Comparison of ENCODE assay signal across 19 cellular contexts in the genomic region with DNA sequence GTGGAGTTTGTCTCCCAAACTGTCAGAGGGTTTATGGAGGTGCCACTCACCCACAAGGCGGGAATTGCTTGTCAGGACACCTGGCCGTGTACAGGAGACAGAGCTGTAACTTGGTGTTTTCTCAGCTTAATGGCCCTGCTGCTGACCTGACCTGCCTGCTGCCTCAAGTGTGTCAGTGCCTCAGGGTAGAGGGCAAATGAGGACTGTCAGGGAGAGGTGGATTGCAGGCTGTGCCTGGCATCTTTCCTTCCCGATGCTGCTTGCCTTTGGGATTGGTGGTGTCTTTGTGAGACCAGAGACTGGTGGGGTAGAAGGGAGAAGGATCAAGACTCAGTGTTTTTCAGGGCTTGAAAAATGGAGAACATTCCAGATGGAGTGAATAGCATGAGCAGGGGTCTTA. TPM values are rescaled to one million over a fixed set of nuclear protein-coding genes. Genes with fewer than 3 reads are reported as not detected.
DNase-seq lines count a peak whose midpoint lies in the region; ATAC-seq, FAIRE-seq and TF ChIP-seq lines count a peak whose summit lies in the region.
"Had no signal": no experiment of that assay in that cellular context is flagged by ENCODE, and none has a peak within 500 bp of the region (broad histone marks: within the 10 kb centered on the region; RNA-seq: fewer than 3 reads in every experiment).

No MANE protein-coding gene starts in this region.

- no peaks in the 10 kb centered on the region for H4K20me1 ChIP-seq in osteoblast (ENCODE audit: insufficient read depth, low read length)

- TF ChIP-seq CTCF in left ventricle myocardium inferior (IDR thresholded peaks at IDR 0.05; ENCODE audit: borderline replicate concordance) = no peak
- TF ChIP-seq CTCF in heart left ventricle (IDR thresholded peaks at IDR 0.05) = no peak
- TF ChIP-seq CTCF in chondrocyte (IDR thresholded peaks at IDR 0.05) = no peak
- no peak for TF ChIP-seq CTCF in osteoblast (IDR thresholded peaks at IDR 0.05; ENCODE audit: extremely low read depth, low read depth, low read length)

- H3K27me3 Mint-ChIP-seq in chondrocyte (ENCODE audit: low read depth) = no peaks in the 10 kb centered on the region
- H3K27me3 Mint-ChIP-seq: activated CD4-positive, alpha-beta memory T cell treated with anti-CD3 and anti-CD28 coated beads, Interleukin-2, amount 10 ng/mL, durations not matched to agents 7 days and 5 days; stimulated activated naive CD8-positive, alpha-beta T cell treated with anti-CD3 and anti-CD28 coated beads, Interleukin-15, Interleukin-2, amounts not matched to agents 100 ng/mL and 50 ng/mL, for 24 hours had no signal

- peaks cover 22% of the 10 kb centered on the region for H3K36me3 Mint-ChIP-seq in chondrocyte (ENCODE audit: low read depth)

- H3K27me3 ChIP-seq in left ventricle myocardium inferior (ENCODE audit: low read depth) (no peaks in the 10 kb centered on the region), heart left ventricle (no peaks in the 10 kb centered on the region), osteoblast (ENCODE audit: insufficient read depth, low read length) (no peaks in the 10 kb centered on the region)
- H3K27me3 ChIP-seq: adrenal gland, foreskin keratinocyte, neural progenitor cell had no signal

- H3K4me3 ChIP-seq in left ventricle myocardium inferior (no peak overlapping the region), heart left ventricle (no peak overlapping the region), osteoblast (ENCODE audit: insufficient read depth, low read length) (no peak overlapping the region)
- H3K4me3 ChIP-seq: adrenal gland, neural progenitor cell had no signal

- DNase-seq in left ventricle myocardium inferior = no peak
- DNase-seq in heart left ventricle = no peak
- DNase-seq in chondrocyte (ENCODE audit: low spot score) = no peak
- DNase-seq in osteoblast (ENCODE audit: insufficient read length, low spot score, missing footprints) = no peak
- DNase-seq in urothelium cell line (ENCODE audit: low spot score) = no peak
- DNase-seq in ecto neural progenitor cell (ENCODE audit: low spot score) = no peak
- DNase-seq: activated CD4-positive, alpha-beta memory T cell treated with anti-CD3 and anti-CD28 coated beads, Interleukin-2, amount 10 ng/mL, durations not matched to agents 7 days and 5 days; adrenal gland; foreskin keratinocyte; IMR-90; left cardiac atrium had no signal

- peaks cover 98% of the 10 kb centered on the region for H3K36me3 ChIP-seq in left ventricle myocardium inferior
- peaks cover 0 to 100% (median 95%) of the 10 kb centered on the region in 9 donors for H3K36me3 ChIP-seq in heart left ventricle
- H3K36me3 ChIP-seq in osteoblast (ENCODE audit: insufficient read depth, low read length) = peaks cover 78% of the 10 kb centered on the region
- H3K36me3 ChIP-seq: neural progenitor cell had no signal

- H3K4me3 Mint-ChIP-seq in chondrocyte (ENCODE audit: unreplicated experiment) = no peak overlapping the region
- H3K4me3 Mint-ChIP-seq: activated CD4-positive, alpha-beta memory T cell treated with anti-CD3 and anti-CD28 coated beads, Interleukin-2, amount 10 ng/mL, durations not matched to agents 7 days and 5 days; activated T-helper 1 cell treated with anti-CD3 and anti-CD28 coated beads, Interleukin-12 subunit alpha, Interleukin-12 subunit beta, Interleukin-2, Interleukin-4 antibody, amounts not matched to agents 30 ng/mL and 10 ng/mL and 1 ng/mL, durations not matched to agents 14 hours and 24 hours and 36 hours; mesothelial cell of epicardium; neural progenitor cell; stimulated activated naive CD8-positive, alpha-beta T cell treated with anti-CD3 and anti-CD28 coated beads, Interleukin-15, Interleukin-2, amounts not matched to agents 100 ng/mL and 50 ng/mL, for 24 hours had no signal

- H3K9me3 ChIP-seq in left ventricle myocardium inferior (replicated peaks) = no peaks in the 10 kb centered on the region
- no peaks in the 10 kb centered on the region for H3K9me3 ChIP-seq in heart left ventricle
- H3K9me3 ChIP-seq in osteoblast (ENCODE audit: low read depth, low read length) = no peaks in the 10 kb centered on the region
- H3K9me3 ChIP-seq: adrenal gland had no signal

- TF ChIP-seq POLR2A in heart left ventricle (IDR thresholded peaks at IDR 0.05) = no peak

- no peaks in the 10 kb centered on the region for H3K9me3 Mint-ChIP-seq in chondrocyte (ENCODE audit: low read depth)
- H3K9me3 Mint-ChIP-seq: activated CD4-positive, alpha-beta memory T cell treated with anti-CD3 and anti-CD28 coated beads, Interleukin-2, amount 10 ng/mL, durations not matched to agents 7 days and 5 days; activated T-helper 1 cell treated with anti-CD3 and anti-CD28 coated beads, Interleukin-12 subunit alpha, Interleukin-12 subunit beta, Interleukin-2, Interleukin-4 antibody, amounts not matched to agents 30 ng/mL and 10 ng/mL and 1 ng/mL, durations not matched to agents 14 hours and 24 hours and 36 hours; mesothelial cell of epicardium; neural progenitor cell; stimulated activated naive CD8-positive, alpha-beta T cell treated with anti-CD3 and anti-CD28 coated beads, Interleukin-15, Interleukin-2, amounts not matched to agents 100 ng/mL and 50 ng/mL, for 24 hours had no signal

- H3K27ac ChIP-seq in left ventricle myocardium inferior (replicated peaks) (peak overlapping the region; percentile 59), heart left ventricle (peak overlapping the region in 3 of 12 donors; percentile 33 to 82 (median 51)), osteoblast (ENCODE audit: low read depth, low read length) (peak overlapping the region; percentile 35)
- H3K27ac ChIP-seq: foreskin keratinocyte, neural progenitor cell had no signal

- H3K4me1 ChIP-seq in left ventricle myocardium inferior (peaks cover 72% of the 10 kb centered on the region), heart left ventricle (peaks cover 0 to 50% (median 17%) of the 10 kb centered on the region in 12 donors), osteoblast (ENCODE audit: insufficient read depth, low read length) (peaks cover 14% of the 10 kb centered on the region)
- H3K4me1 ChIP-seq: foreskin keratinocyte had no signal

- H2AFZ ChIP-seq in osteoblast (ENCODE audit: low read length) = no peak overlapping the region
- H2AFZ ChIP-seq: neural progenitor cell had no signal

- FAIRE-seq in urothelium cell line (lab: Jason Lieb, UNC) = peak; percentile 53
- FAIRE-seq: endometrium, GM19239 had no signal

- ATAC-seq in heart left ventricle (no peak), GM21367 (IDR thresholded peaks at IDR 0.05; ENCODE audit: unreplicated experiment) (no peak), GM18909 (IDR thresholded peaks at IDR 0.05; ENCODE audit: poor library complexity, unreplicated experiment) (no peak)
- ATAC-seq: foreskin keratinocyte had no signal

- H3K4me2 ChIP-seq in osteoblast (ENCODE audit: insufficient read depth, low read length) = no peak overlapping the region
- H3K4me2 ChIP-seq: neural progenitor cell had no signal

- 81 to 88% (median 87%) methylated on average over 3 of the region's 3 CpGs for WGBS in heart left ventricle, 4 donors

- peak overlapping the region; percentile 1 for H3K27ac Mint-ChIP-seq in chondrocyte (ENCODE audit: unreplicated experiment)
- H3K27ac Mint-ChIP-seq: activated CD4-positive, alpha-beta memory T cell treated with anti-CD3 and anti-CD28 coated beads, Interleukin-2, amount 10 ng/mL, durations not matched to agents 7 days and 5 days; activated T-helper 1 cell treated with anti-CD3 and anti-CD28 coated beads, Interleukin-12 subunit alpha, Interleukin-12 subunit beta, Interleukin-2, Interleukin-4 antibody, amounts not matched to agents 30 ng/mL and 10 ng/mL and 1 ng/mL, durations not matched to agents 14 hours and 24 hours and 36 hours; mesothelial cell of epicardium; neural progenitor cell had no signal

- H3K4me1 Mint-ChIP-seq in chondrocyte (ENCODE audit: low read depth) = peaks cover 30% of the 10 kb centered on the region
- H3K4me1 Mint-ChIP-seq: activated CD4-positive, alpha-beta memory T cell treated with anti-CD3 and anti-CD28 coated beads, Interleukin-2, amount 10 ng/mL, durations not matched to agents 7 days and 5 days; mesothelial cell of epicardium had no signal

- H3K79me2 ChIP-seq in osteoblast (ENCODE audit: insufficient read depth, low read length) = peaks cover 4% of the 10 kb centered on the region

- intact Hi-C loops in left ventricle myocardium inferior (cut with micrococcal nuclease) (no loop called here), heart left ventricle (cut with DNase I) (no loop called here)

RNA-seq across cellular contexts. Expression of gene TMEM53, which starts 31.4 kb away (rescaled TPM):
- total RNA-seq in left ventricle myocardium inferior = 11.5 TPM
- total RNA-seq in heart left ventricle = 10 to 100 TPM in 6 of 9 donors, 1 to 10 TPM in 3; 8.5 to 18.1 (median 12.5) TPM
- 10 to 100 TPM in 1 of 2 donors, 1 to 10 TPM in 1; 8.6 to 20.0 TPM for polyA plus RNA-seq in heart left ventricle
- 5.2 to 7.2 TPM (median 5.8 TPM) in 3 replicates for total RNA-seq in chondrocyte
- 6.9 and 7.7 TPM in 2 replicates for total RNA-seq in osteoblast

RNA-seq across cellular contexts. Expression of gene ARMH1, which starts 31.6 kb away (rescaled TPM):
- total RNA-seq in left ventricle myocardium inferior = 1.1 TPM
- total RNA-seq in heart left ventricle = 1 to 10 TPM in 2 of 9 donors, under 1 TPM in 4, not detected in 3; 0.33 to 9.9 (median 0.64) TPM
- polyA plus RNA-seq in heart left ventricle = under 1 TPM; 0.62 to 0.88 TPM
- 1.3 to 2.1 TPM (median 1.7 TPM) in 3 replicates for total RNA-seq in chondrocyte
- 3.2 and 4.3 TPM in 2 replicates for total RNA-seq in osteoblast
